ENCODE assay signal across 22 cellular contexts in genomic region chr2:127537644-127538043, GRCh38. TPM values are rescaled to one million over a fixed set of nuclear protein-coding genes. Genes with fewer than 3 reads are reported as not detected.
DNase-seq lines count a peak whose midpoint lies in the region; ATAC-seq, FAIRE-seq and TF ChIP-seq lines count a peak whose summit lies in the region.
"Had no signal": no experiment of that assay in that cellular context is flagged by ENCODE, and none has a peak within 500 bp of the region (broad histone marks: within the 10 kb centered on the region; RNA-seq: fewer than 3 reads in every experiment).

No MANE protein-coding gene starts in this region.

- no peak for TF ChIP-seq POLR2A in H1 (IDR thresholded peaks at IDR 0.05; ENCODE audit: control extremely low read depth in 1 of 2, low read depth in 2 of 2, low read length in 2 of 2)

- H3K4ac ChIP-seq in H1 (replicated peaks; ENCODE audit: insufficient read length, low read depth, low read length) (no peak overlapping the region), neuronal stem cell (ENCODE audit: low read length) (no peak overlapping the region)

- H3K4me2 ChIP-seq in H1 (ENCODE audit: insufficient read depth in 1 of 2, low read depth in 2 of 2, low read length in 2 of 2) (no peak overlapping the region), neuronal stem cell (ENCODE audit: insufficient read depth, low read length, poor library complexity, severe bottlenecking) (no peak overlapping the region)
- H3K4me2 ChIP-seq: A549, GM23338 had no signal

- no peak overlapping the region for H3K56ac ChIP-seq in H1 (replicated peaks; ENCODE audit: insufficient read length, low read depth, low read length)

- no peak overlapping the region for H2BK20ac ChIP-seq in H1 (ENCODE audit: low read length)

- H2BK120ac ChIP-seq in H1 (replicated peaks; ENCODE audit: low read depth, low read length) (no peak overlapping the region), neuronal stem cell (ENCODE audit: low read depth, low read length) (no peak overlapping the region)

- peak overlapping the region; percentile 40 for H3K27ac Mint-ChIP-seq in activated T-helper 1 cell treated with anti-CD3 and anti-CD28 coated beads, Interleukin-12 subunit alpha, Interleukin-12 subunit beta, Interleukin-2, Interleukin-4 antibody, amounts not matched to agents 30 ng/mL and 10 ng/mL and 1 ng/mL, durations not matched to agents 14 hours and 24 hours and 36 hours
- H3K27ac Mint-ChIP-seq: GM23338, HFFc6 had no signal

- CTCF ChIA-PET in H1 (lab: Charles Lee; ENCODE audit: partially characterized antibody), result interaction anchor here (1.2 to 2.3 kb wide), 4 partner anchors 9 to 102 kb away, joined by 3 to 7 read pairs (median 5); no protein-coding TSS in a partner anchor

- H4K8ac ChIP-seq in H1 (ENCODE audit: extremely low read depth, insufficient read depth, low read length) (peak overlapping the region; percentile 22; the same call in 1 of the 2 replicates), neuronal stem cell (ENCODE audit: low read depth, low read length) (no peak overlapping the region)

- no peak overlapping the region for H4K5ac ChIP-seq in H1 (ENCODE audit: insufficient read length, low read depth, low read length)

- no peak for ATAC-seq in GM19035 (IDR thresholded peaks at IDR 0.05; ENCODE audit: unreplicated experiment)
- ATAC-seq in HG03280 (IDR thresholded peaks at IDR 0.05; ENCODE audit: unreplicated experiment), result no peak
- ATAC-seq: A549, GM23338 had no signal

- no peaks in the 10 kb centered on the region for H3K4me1 Mint-ChIP-seq in activated T-helper 1 cell treated with anti-CD3 and anti-CD28 coated beads, Interleukin-12 subunit alpha, Interleukin-12 subunit beta, Interleukin-2, Interleukin-4 antibody, amounts not matched to agents 30 ng/mL and 10 ng/mL and 1 ng/mL, durations not matched to agents 14 hours and 24 hours and 36 hours (ENCODE audit: low read depth)
- H3K4me1 Mint-ChIP-seq: CD4-positive, alpha-beta memory T cell; GM23338 had no signal

- H3K4me3 ChIP-seq in H1 (ENCODE audit: extremely low read depth in 1 of 4, insufficient read depth in 2 of 4, low read depth in 3 of 4, low read length in 4 of 4), result no peak overlapping the region
- H3K4me3 ChIP-seq in neuronal stem cell (ENCODE audit: low read length in 2 of 2), result no peak overlapping the region
- H3K4me3 ChIP-seq: A549, GM23338, HAP-1 had no signal

- no peak for TF ChIP-seq EP300 in H1 (IDR thresholded peaks at IDR 0.05; ENCODE audit: borderline replicate concordance in 1 of 2, low read depth in 2 of 2, low read length in 2 of 2)

- H4K20me1 ChIP-seq in H1 (replicated peaks in 1 of 2; ENCODE audit: control insufficient read depth in 1 of 2, insufficient read depth in 2 of 2, low read length in 2 of 2), result no peaks in the 10 kb centered on the region

- no peak overlapping the region for H3K4me3 Mint-ChIP-seq in activated T-helper 1 cell treated with anti-CD3 and anti-CD28 coated beads, Interleukin-12 subunit alpha, Interleukin-12 subunit beta, Interleukin-2, Interleukin-4 antibody, amounts not matched to agents 30 ng/mL and 10 ng/mL and 1 ng/mL, durations not matched to agents 14 hours and 24 hours and 36 hours
- H3K4me3 Mint-ChIP-seq: CD4-positive, alpha-beta memory T cell; GM23338; HFFc6 had no signal

- H3K36me3 ChIP-seq in H1 (ENCODE audit: control insufficient read depth in 2 of 4, insufficient read depth in 4 of 4, low read length in 3 of 4), result no peaks in the 10 kb centered on the region
- no peaks in the 10 kb centered on the region for H3K36me3 ChIP-seq in neuronal stem cell (replicated peaks in 1 of 2; ENCODE audit: control insufficient read depth in 2 of 2, insufficient read depth in 2 of 2, low read length in 2 of 2)
- H3K36me3 ChIP-seq: HAP-1 had no signal

- no peak overlapping the region for H2BK15ac ChIP-seq in H1 (ENCODE audit: low read length)
- H2BK15ac ChIP-seq in neuronal stem cell (ENCODE audit: low read length), result no peak overlapping the region

- H2BK12ac ChIP-seq in H1 (ENCODE audit: low read depth, low read length) (no peak overlapping the region), neuronal stem cell (ENCODE audit: low read length) (no peak overlapping the region)

- H3K4me1 ChIP-seq in H1 (replicated peaks in 1 of 4; ENCODE audit: control insufficient read depth in 3 of 4, insufficient read depth in 4 of 4, low read length in 3 of 4) (no peaks in the 10 kb centered on the region), neuronal stem cell (ENCODE audit: control insufficient read depth in 2 of 2, insufficient read depth in 1 of 2, low read depth in 1 of 2, low read length in 2 of 2) (peaks cover 0 to 5% of the 10 kb centered on the region in 2 donors)
- H3K4me1 ChIP-seq: A549, HAP-1 had no signal

- H2BK5ac ChIP-seq in H1 (ENCODE audit: low read depth, low read length) (no peak overlapping the region), neuronal stem cell (ENCODE audit: low read length) (no peak overlapping the region)

- FAIRE-seq in H1 (lab: Jason Lieb, UNC), result no peak
- FAIRE-seq: A549, G401.6, GM12892, GM19239, H54 had no signal

- H2AK5ac ChIP-seq in H1 (ENCODE audit: low read depth, low read length), result no peak overlapping the region
- no peak overlapping the region for H2AK5ac ChIP-seq in neuronal stem cell (ENCODE audit: low read depth, low read length)

- no peaks in the 10 kb centered on the region for H3K9me3 Mint-ChIP-seq in activated T-helper 1 cell treated with anti-CD3 and anti-CD28 coated beads, Interleukin-12 subunit alpha, Interleukin-12 subunit beta, Interleukin-2, Interleukin-4 antibody, amounts not matched to agents 30 ng/mL and 10 ng/mL and 1 ng/mL, durations not matched to agents 14 hours and 24 hours and 36 hours
- H3K9me3 Mint-ChIP-seq: CD4-positive, alpha-beta memory T cell; GM23338; HFFc6 had no signal

- no peak for DNase-seq in activated T-helper 1 cell treated with anti-CD3 and anti-CD28 coated beads, Interleukin-12 subunit alpha, Interleukin-12 subunit beta, Interleukin-2, Interleukin-4 antibody, amounts not matched to agents 30 ng/mL and 10 ng/mL and 1 ng/mL, durations not matched to agents 14 hours and 24 hours and 36 hours (ENCODE audit: low spot score)
- DNase-seq in H1 (ENCODE audit: low read depth in 1 of 2, low spot score in 2 of 2), result no peak
- DNase-seq in neuronal stem cell (ENCODE audit: low spot score), result no peak
- DNase-seq in ureter (ENCODE audit: low spot score), result peak; percentile 8
- DNase-seq in NCI-H1417 (lab: John Stamatoyannopoulos, UW), result no peak
- DNase-seq: 8988T; ACHN; C1 segment of cervical spinal cord; Calu3; CD4-positive, alpha-beta memory T cell; COR-L47; DND-41; HFFc6 had no signal

- no peak overlapping the region for H2AFZ ChIP-seq in H1 (ENCODE audit: low read length)
- H2AFZ ChIP-seq in neuronal stem cell (ENCODE audit: low read length), result no peak overlapping the region
- H2AFZ ChIP-seq: GM23338 had no signal

- intact Hi-C loops in activated T-helper 1 cell treated with anti-CD3 and anti-CD28 coated beads, Interleukin-12 subunit alpha, Interleukin-12 subunit beta, Interleukin-2, Interleukin-4 antibody, amounts not matched to agents 30 ng/mL and 10 ng/mL and 1 ng/mL, durations not matched to agents 14 hours and 24 hours and 36 hours (cut with micrococcal nuclease), result no loop called here

- H3K27me3 Mint-ChIP-seq in activated T-helper 1 cell treated with anti-CD3 and anti-CD28 coated beads, Interleukin-12 subunit alpha, Interleukin-12 subunit beta, Interleukin-2, Interleukin-4 antibody, amounts not matched to agents 30 ng/mL and 10 ng/mL and 1 ng/mL, durations not matched to agents 14 hours and 24 hours and 36 hours (ENCODE audit: insufficient read depth), result peaks cover 56% of the 10 kb centered on the region

- H3K23ac ChIP-seq in H1 (ENCODE audit: insufficient read length) (no peak overlapping the region), neuronal stem cell (ENCODE audit: low read depth, low read length, poor library complexity) (peak overlapping the region; percentile 25)

- no peak for TF ChIP-seq RAD21 in H1 (IDR thresholded peaks at IDR 0.05 in 1 of 2, conservative IDR thresholded peaks at IDR 0.05 in 1 of 2; ENCODE audit: low read depth in 2 of 2, low read length in 2 of 2)

- TF ChIP-seq CTCF in H1 (IDR thresholded peaks at IDR 0.05; ENCODE audit: control extremely low read depth in 1 of 3, insufficient read depth in 1 of 3, low read depth in 1 of 3, low read length in 3 of 3), result no peak

- POLR2A ChIA-PET in H1 (lab: Charles Lee; ENCODE audit: partially characterized antibody), result interaction anchor here (2.2 kb wide), 1 partner anchor 11 kb away, joined by 7 read pairs; the partner anchor contains the start of gene IWS1

- H3K18ac ChIP-seq in H1 (ENCODE audit: extremely low read depth, low read length) (no peak overlapping the region), neuronal stem cell (ENCODE audit: low read length) (no peak overlapping the region)

- H3K9me3 ChIP-seq in H1 (ENCODE audit: insufficient read depth in 2 of 2, low read depth in 1 of 2, low read length in 1 of 2), result no peaks in the 10 kb centered on the region
- H3K9me3 ChIP-seq in neuronal stem cell (replicated peaks in 1 of 2; ENCODE audit: control insufficient read depth in 2 of 2, insufficient read depth in 1 of 2, low read depth in 1 of 2, low read length in 2 of 2), result no peaks in the 10 kb centered on the region
- H3K9me3 ChIP-seq: A549, HAP-1 had no signal

- H3K14ac ChIP-seq in H1 (ENCODE audit: insufficient read length) (no peak overlapping the region), neuronal stem cell (ENCODE audit: low read length) (peak overlapping the region; percentile 84)

- WGBS in H1 (ENCODE audit: extremely low coverage in 1 of 2, insufficient coverage in 1 of 2, insufficient read length in 1 of 2, insufficient replicate concordance in 2 of 2, low coverage in 1 of 2, low lambda C conversion rate in 2 of 2, missing lambda C conversion rate in 1 of 2), 2 experiments, result 86% methylated on average over 5 of the region's 5 CpGs; no CpG with 5 or more reads in 1 of the 2 experiments
- WGBS in neuronal stem cell (ENCODE audit: extremely low coverage in 2 of 2, insufficient read length in 2 of 2, insufficient replicate concordance in 1 of 2), 2 donors, result no CpG with 5 or more reads among the region's 5 CpGs

- H3K9ac ChIP-seq in H1 (replicated peaks in 1 of 4; ENCODE audit: extremely low read depth in 1 of 4, low read depth in 3 of 4, low read length in 3 of 4) (no peak overlapping the region), neuronal stem cell (ENCODE audit: low read depth, low read length, poor library complexity) (no peak overlapping the region)

- H4K91ac ChIP-seq in H1 (replicated peaks; ENCODE audit: insufficient read length, low read length) (no peak overlapping the region), neuronal stem cell (ENCODE audit: low read depth, low read length, poor library complexity) (peak overlapping the region; percentile 53)

- H3K23me2 ChIP-seq in H1 (ENCODE audit: low read depth, low read length), result no peaks in the 10 kb centered on the region

- H3K79me2 ChIP-seq in H1 (ENCODE audit: control insufficient read depth in 1 of 2, insufficient read depth in 2 of 2, low read length in 2 of 2), result no peaks in the 10 kb centered on the region

- no peak overlapping the region for H3K27ac ChIP-seq in H1 (ENCODE audit: low read depth, low read length)
- H3K27ac ChIP-seq in neuronal stem cell (replicated peaks; ENCODE audit: low read length), result no peak overlapping the region
- H3K27ac ChIP-seq: A549 had no signal

- peaks cover 1% of the 10 kb centered on the region for H3K36me3 Mint-ChIP-seq in activated T-helper 1 cell treated with anti-CD3 and anti-CD28 coated beads, Interleukin-12 subunit alpha, Interleukin-12 subunit beta, Interleukin-2, Interleukin-4 antibody, amounts not matched to agents 30 ng/mL and 10 ng/mL and 1 ng/mL, durations not matched to agents 14 hours and 24 hours and 36 hours (ENCODE audit: low read depth)
- H3K36me3 Mint-ChIP-seq: CD4-positive, alpha-beta memory T cell had no signal

- H3K79me1 ChIP-seq in H1 (ENCODE audit: low read depth, low read length) (no peaks in the 10 kb centered on the region), neuronal stem cell (ENCODE audit: low read depth, low read length) (no peaks in the 10 kb centered on the region)

- H3K27me3 ChIP-seq in H1 (replicated peaks in 1 of 4; ENCODE audit: control insufficient read depth in 3 of 4, extremely low read depth in 1 of 4, insufficient read depth in 3 of 4, low read length in 3 of 4) (no peaks in the 10 kb centered on the region; a peak in 2 of 7 replicates), neuronal stem cell (ENCODE audit: control insufficient read depth in 3 of 3, insufficient read depth in 3 of 3, low read depth in 1 of 3, low read length in 3 of 3) (peaks cover 0 to 47% (median 0%) of the 10 kb centered on the region in 3 experiments)

RNA-seq across cellular contexts. Expression of gene MYO7B, which starts 2.2 kb away (rescaled TPM):
- total RNA-seq in activated T-helper 1 cell treated with anti-CD3 and anti-CD28 coated beads, Interleukin-12 subunit alpha, Interleukin-12 subunit beta, Interleukin-2, Interleukin-4 antibody, amounts not matched to agents 30 ng/mL and 10 ng/mL and 1 ng/mL, durations not matched to agents 14 hours and 24 hours and 36 hours, result 0.10 and 0.12 TPM in 2 replicates
- not detected in 2 replicates for total RNA-seq in H1 (2021; fragmentation: NEBNext Ultra II Directional; extraction: Animal tissue kit (Norgen Biotek cat#: 25700))
- polyA plus RNA-seq in H1 (2011; rRNA removed), result 0.05 TPM in 1 of 2 replicates, not detected in the other
- polyA plus RNA-seq in H1 (2011; cell fraction: cytosol; rRNA removed), result not detected
- polyA plus RNA-seq in H1 (2011; cell fraction: nucleus; rRNA removed), result 0.01 TPM
- polyA plus RNA-seq in H1 (2012, experiment 1 of 2), result not detected in 4 replicates
- polyA plus RNA-seq in H1 (2012, experiment 2 of 2), result not detected
- polyA plus RNA-seq in H1 (2013, experiment 1 of 2), result not detected
- polyA plus RNA-seq in H1 (2013, experiment 2 of 2), result not detected
- polyA minus RNA-seq in H1 (2011; rRNA and poly(A)+ RNA removed), result not detected in 2 replicates
- not detected for polyA minus RNA-seq in H1 (2011; cell fraction: cytosol; rRNA and poly(A)+ RNA removed)
- polyA minus RNA-seq in H1 (2011; cell fraction: nucleus; rRNA and poly(A)+ RNA removed), result not detected
- polyA plus RNA-seq in neuronal stem cell (2013, experiment 1 of 2), result not detected
- polyA plus RNA-seq in neuronal stem cell (2013, experiment 2 of 2), result 0.03 TPM
- 0.78 TPM for total RNA-seq in ureter
- total RNA-seq: CD4-positive, alpha-beta memory T cell; GM23338 had no signal
- polyA plus RNA-seq: CD4-positive, alpha-beta memory T cell; GM23338 had no signal

RNA-seq across cellular contexts. Expression of gene IWS1, which starts 11.4 kb away (rescaled TPM):
- total RNA-seq in activated T-helper 1 cell treated with anti-CD3 and anti-CD28 coated beads, Interleukin-12 subunit alpha, Interleukin-12 subunit beta, Interleukin-2, Interleukin-4 antibody, amounts not matched to agents 30 ng/mL and 10 ng/mL and 1 ng/mL, durations not matched to agents 14 hours and 24 hours and 36 hours, result 52.3 and 57.6 TPM in 2 replicates
- 64.7 and 64.8 TPM in 2 replicates for total RNA-seq in H1 (2021; fragmentation: NEBNext Ultra II Directional; extraction: Animal tissue kit (Norgen Biotek cat#: 25700))
- 15.9 and 18.4 TPM in 2 replicates for polyA plus RNA-seq in H1 (2011; rRNA removed)
- 46.4 TPM for polyA plus RNA-seq in H1 (2011; cell fraction: cytosol; rRNA removed)
- 18.5 TPM for polyA plus RNA-seq in H1 (2011; cell fraction: nucleus; rRNA removed)
- 52.2 to 82.9 TPM (median 60.2 TPM) in 4 replicates for polyA plus RNA-seq in H1 (2012, experiment 1 of 2)
- polyA plus RNA-seq in H1 (2012, experiment 2 of 2), result 3.6 TPM
- polyA plus RNA-seq in H1 (2013, experiment 1 of 2), result 41.3 TPM
- 42.9 TPM for polyA plus RNA-seq in H1 (2013, experiment 2 of 2)
- 26.3 and 28.4 TPM in 2 replicates for polyA minus RNA-seq in H1 (2011; rRNA and poly(A)+ RNA removed)
- 40.9 TPM for polyA minus RNA-seq in H1 (2011; cell fraction: cytosol; rRNA and poly(A)+ RNA removed)
- polyA minus RNA-seq in H1 (2011; cell fraction: nucleus; rRNA and poly(A)+ RNA removed), result 36.8 TPM
- polyA plus RNA-seq in neuronal stem cell (2013, experiment 1 of 2), result 54.0 TPM
- polyA plus RNA-seq in neuronal stem cell (2013, experiment 2 of 2), result 53.1 TPM
- 43.5 TPM for total RNA-seq in ureter
